ENCODE assay signal across 14 cellular contexts in the genomic region with DNA sequence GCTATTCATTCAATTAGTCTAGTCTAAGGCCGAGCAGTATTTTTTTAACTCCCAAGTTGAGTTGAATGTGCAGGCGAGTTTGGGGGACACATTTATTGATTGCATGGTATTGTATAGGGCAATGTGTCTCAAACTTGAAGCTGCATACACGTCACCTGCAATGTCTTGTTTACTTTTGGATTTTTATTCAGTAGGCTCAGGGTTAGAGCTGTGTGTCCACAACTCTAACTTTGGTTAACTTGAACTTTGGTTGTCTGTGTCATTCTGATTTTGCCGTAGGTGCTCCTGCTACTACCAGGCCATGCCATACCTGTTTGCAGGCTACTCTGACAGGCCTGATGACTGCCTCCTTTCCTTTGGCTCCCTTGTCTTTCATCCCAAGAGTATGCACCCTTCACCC.
DNase-seq lines count a peak whose midpoint lies in the region; ATAC-seq and TF ChIP-seq lines count a peak whose summit lies in the region.
"Had no signal": no experiment of that assay in that cellular context is flagged by ENCODE, and none has a peak within 500 bp of the region (broad histone marks: within the 10 kb centered on the region; RNA-seq: fewer than 3 reads in every experiment).

No MANE protein-coding gene starts in this region.

- no peak overlapping the region for H3K27ac ChIP-seq in WERI-Rb-1
- H3K27ac ChIP-seq: BLaER1 treated with 17β-estradiol and CSF1 and Interleukin-3, amounts not matched to agents 10 nM and 100 nM; GM23248 had no signal

- H3K27ac Mint-ChIP-seq in WTC11: no peak overlapping the region
- peak overlapping the region; percentile 64 for H3K27ac Mint-ChIP-seq in nephron progenitor cell
- H3K27ac Mint-ChIP-seq in glutamatergic neuron (ENCODE audit: unreplicated experiment): no peak overlapping the region
- H3K27ac Mint-ChIP-seq: B cell; CD8-positive, alpha-beta T cell; IgD-negative memory B cell had no signal

- H3K9me3 Mint-ChIP-seq in WTC11 (peaks cover 15% of the 10 kb centered on the region), nephron progenitor cell (peaks cover 5% of the 10 kb centered on the region), glutamatergic neuron (ENCODE audit: unreplicated experiment) (no peaks in the 10 kb centered on the region)

- no peak overlapping the region for H3K4me3 ChIP-seq in WERI-Rb-1 (ENCODE audit: low read depth, low read length)
- H3K4me3 ChIP-seq: BLaER1 treated with 17β-estradiol and CSF1 and Interleukin-3, amounts not matched to agents 10 nM and 100 nM; GM23248 had no signal

- no peaks in the 10 kb centered on the region for H3K27me3 ChIP-seq in WERI-Rb-1 (ENCODE audit: insufficient read depth, low read depth, severe bottlenecking)
- H3K27me3 ChIP-seq: BLaER1 treated with 17β-estradiol and CSF1 and Interleukin-3, amounts not matched to agents 10 nM and 100 nM had no signal

- H3K36me3 Mint-ChIP-seq in WTC11: peaks cover 9% of the 10 kb centered on the region
- H3K36me3 Mint-ChIP-seq in nephron progenitor cell (ENCODE audit: low read depth): no peaks in the 10 kb centered on the region
- no peaks in the 10 kb centered on the region for H3K36me3 Mint-ChIP-seq in glutamatergic neuron (ENCODE audit: unreplicated experiment)
- H3K36me3 Mint-ChIP-seq: CD8-positive, alpha-beta T cell had no signal

- no peak for TF ChIP-seq CTCF in WTC11 (IDR thresholded peaks at IDR 0.05)
- no peak for TF ChIP-seq CTCF in nephron progenitor cell (IDR thresholded peaks at IDR 0.05)
- no peak for TF ChIP-seq CTCF in WERI-Rb-1 (IDR thresholded peaks at IDR 0.05; ENCODE audit: low read depth, low read length)
- no peak for TF ChIP-seq CTCF in glutamatergic neuron (IDR thresholded peaks at IDR 0.05; ENCODE audit: partially characterized antibody, unreplicated experiment)

- no peaks in the 10 kb centered on the region for H3K36me3 ChIP-seq in WERI-Rb-1
- H3K36me3 ChIP-seq: BLaER1 treated with 17β-estradiol and CSF1 and Interleukin-3, amounts not matched to agents 10 nM and 100 nM had no signal

- CTCF ChIA-PET in WTC11 (lab: Charles Lee): no interaction called here

- H3K4me1 Mint-ChIP-seq in WTC11 (peaks cover 27% of the 10 kb centered on the region), nephron progenitor cell (peaks cover 5% of the 10 kb centered on the region), glutamatergic neuron (ENCODE audit: low read depth, unreplicated experiment) (no peaks in the 10 kb centered on the region)
- H3K4me1 Mint-ChIP-seq: B cell, IgD-negative memory B cell had no signal

- ATAC-seq in WTC11: no peak
- ATAC-seq in left lobe of liver: peak; percentile 94
- ATAC-seq: CD8-positive, alpha-beta T cell had no signal

- H3K27me3 Mint-ChIP-seq in WTC11 (ENCODE audit: low read depth) (no peaks in the 10 kb centered on the region), nephron progenitor cell (ENCODE audit: low read depth, poor library complexity) (peaks cover 2% of the 10 kb centered on the region), glutamatergic neuron (ENCODE audit: unreplicated experiment) (no peaks in the 10 kb centered on the region)
- H3K27me3 Mint-ChIP-seq: B cell, IgD-negative memory B cell had no signal

- no peaks in the 10 kb centered on the region for H3K9me3 ChIP-seq in WERI-Rb-1 (ENCODE audit: severe bottlenecking)
- H3K9me3 ChIP-seq: BLaER1 treated with 17β-estradiol and CSF1 and Interleukin-3, amounts not matched to agents 10 nM and 100 nM had no signal

- no peak overlapping the region for H3K4me3 Mint-ChIP-seq in WTC11
- no peak overlapping the region for H3K4me3 Mint-ChIP-seq in nephron progenitor cell
- H3K4me3 Mint-ChIP-seq in glutamatergic neuron (ENCODE audit: unreplicated experiment): no peak overlapping the region
- H3K4me3 Mint-ChIP-seq: B cell; CD8-positive, alpha-beta T cell; H9; IgD-negative memory B cell had no signal

- no peak for DNase-seq in WTC11 (ENCODE audit: low spot score)
- DNase-seq in left lobe of liver (ENCODE audit: low spot score): no peak
- no peak for DNase-seq in nephron progenitor cell
- no peak for DNase-seq in WERI-Rb-1
- DNase-seq in NCI-H1105 treated with DMSO at 0.1 percent for 48 hours (lab: John Stamatoyannopoulos, UW): no peak
- no peak for DNase-seq in GOT3 (lab: John Stamatoyannopoulos, UW)
- no peak for DNase-seq in glutamatergic neuron
- DNase-seq: CD8-positive, alpha-beta T cell; COR-L47; GM23248; H9 had no signal

- POLR2A ChIA-PET in WTC11 (lab: Charles Lee): no interaction called here

TF ChIP-seq in WTC11, 78 proteins besides CTCF, POLR2A, EP300 and RAD21:
- TF ChIP-seq GABPB1 (CRISPR knock-in tag; IDR thresholded peaks at IDR 0.05) (peak; percentile 30; the same call in 1 of the 2 replicates), NFATC4 (CRISPR knock-in tag; IDR thresholded peaks at IDR 0.05) (no peak)
